17 cellular contexts compared by ENCODE assay signal in the genomic region with DNA sequence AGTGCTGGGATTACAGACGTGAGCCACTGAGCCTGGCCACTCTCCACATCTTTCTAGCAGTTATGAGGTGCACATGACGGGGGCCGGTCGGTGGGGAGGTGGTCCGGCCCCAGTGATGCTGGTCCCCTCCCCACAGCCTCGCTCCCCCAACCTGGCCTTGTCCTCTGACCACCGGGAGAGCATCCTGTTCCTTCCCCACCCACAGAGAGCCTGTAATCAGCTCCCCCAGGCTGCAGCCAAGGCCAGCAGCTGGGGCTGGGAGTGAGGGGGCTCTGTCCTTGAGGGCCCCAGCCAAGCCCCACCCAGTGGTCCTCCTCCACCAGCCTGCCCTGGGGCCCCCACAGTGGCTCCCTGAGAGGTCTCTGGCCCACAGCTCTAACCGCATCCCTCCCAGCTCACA. TPM values are rescaled to one million over a fixed set of nuclear protein-coding genes. Genes with fewer than 3 reads are reported as not detected.
"Had no signal": no experiment of that assay in that cellular context is flagged by ENCODE, and none has a peak within 500 bp of the region (broad histone marks: within the 10 kb centered on the region; RNA-seq: fewer than 3 reads in every experiment).

No MANE protein-coding gene starts in this region.

- H3K27me3 Mint-ChIP-seq: activated CD8-positive, alpha-beta memory T cell treated with anti-CD3 and anti-CD28 coated beads, Interleukin-2, amount 10 ng/mL, durations not matched to agents 7 days and 5 days; activated naive CD8-positive, alpha-beta T cell; memory B cell had no signal

- H3K4me2 ChIP-seq: neural progenitor cell, SK-N-SH had no signal

- H3K27me3 ChIP-seq: neural progenitor cell, right atrium auricular region had no signal

- H3K4me3 Mint-ChIP-seq: activated CD8-positive, alpha-beta memory T cell treated with anti-CD3 and anti-CD28 coated beads, Interleukin-2, amount 10 ng/mL, durations not matched to agents 7 days and 5 days; activated naive CD8-positive, alpha-beta T cell; dendritic cell treated with granulocyte-macrophage colony-stimulating factor and Interleukin-4, amounts not matched to agents 40 ng/mL and 50 ng/mL, for 4 days; memory B cell; neural progenitor cell; WTC11 had no signal

- H3K27ac Mint-ChIP-seq: activated CD8-positive, alpha-beta memory T cell treated with anti-CD3 and anti-CD28 coated beads, Interleukin-2, amount 10 ng/mL, durations not matched to agents 7 days and 5 days; dendritic cell treated with granulocyte-macrophage colony-stimulating factor and Interleukin-4, amounts not matched to agents 40 ng/mL and 50 ng/mL, for 4 days; memory B cell; neural progenitor cell; WTC11 had no signal

- FAIRE-seq: keratinocyte, small intestine had no signal

- H3K4me1 ChIP-seq: left ventricle myocardium inferior, neural progenitor cell, right atrium auricular region had no signal

- H2AFZ ChIP-seq: neural progenitor cell had no signal

- H3K9ac ChIP-seq: neural progenitor cell, SK-N-SH had no signal

- H3K4me1 Mint-ChIP-seq: activated CD8-positive, alpha-beta memory T cell treated with anti-CD3 and anti-CD28 coated beads, Interleukin-2, amount 10 ng/mL, durations not matched to agents 7 days and 5 days; memory B cell; neural progenitor cell had no signal

- H3K27ac ChIP-seq: left ventricle myocardium inferior, neural progenitor cell, right atrium auricular region had no signal

- ATAC-seq: activated CD8-positive, alpha-beta memory T cell treated with anti-CD3 and anti-CD28 coated beads, Interleukin-2, amount 10 ng/mL, durations not matched to agents 7 days and 5 days; WTC11 had no signal

- H3K36me3 ChIP-seq: left ventricle myocardium inferior, neural progenitor cell, right atrium auricular region had no signal

- H3K9me3 ChIP-seq: left ventricle myocardium inferior, right atrium auricular region, SK-N-SH had no signal

- H3K36me3 Mint-ChIP-seq: activated naive CD8-positive, alpha-beta T cell; neural progenitor cell; WTC11 had no signal

- H3K9me3 Mint-ChIP-seq: dendritic cell treated with granulocyte-macrophage colony-stimulating factor and Interleukin-4, amounts not matched to agents 40 ng/mL and 50 ng/mL, for 4 days; memory B cell; neural progenitor cell; WTC11 had no signal

- H3K4me3 ChIP-seq: left ventricle myocardium inferior, neural progenitor cell, right atrium auricular region had no signal

- DNase-seq: activated CD8-positive, alpha-beta memory T cell treated with anti-CD3 and anti-CD28 coated beads, Interleukin-2, amount 10 ng/mL, durations not matched to agents 7 days and 5 days; anterior cingulate cortex; cerebellar nuclear complex; left ventricle myocardium inferior; posterior cingulate gyrus; SK-N-SH; small intestine; substantia nigra; trophoblast cell had no signal

RNA-seq across cellular contexts. Expression of gene INSL3, which starts 3.0 kb away (rescaled TPM):
- total RNA-seq: epithelial cell of proximal tubule, left ventricle myocardium inferior, right atrium auricular region had no signal
- polyA plus RNA-seq: keratinocyte had no signal

RNA-seq across cellular contexts. Expression of gene B3GNT3, which starts 29.4 kb away (rescaled TPM):
- total RNA-seq: activated CD8-positive, alpha-beta memory T cell treated with anti-CD3 and anti-CD28 coated beads, Interleukin-2, amount 10 ng/mL, durations not matched to agents 7 days and 5 days; left ventricle myocardium inferior; right atrium auricular region had no signal
- polyA plus RNA-seq: SK-N-SH had no signal

RNA-seq across cellular contexts. Expression of gene SLC5A5, which starts 47.4 kb away (rescaled TPM):
- total RNA-seq: epithelial cell of proximal tubule, left ventricle myocardium inferior, right atrium auricular region had no signal
- polyA plus RNA-seq: keratinocyte had no signal
